In genomic region chr12:45203767-45204166, GRCh38 we compare ENCODE assay signal across 18 cellular contexts. TPM values are rescaled to one million over a fixed set of nuclear protein-coding genes. Genes with fewer than 3 reads are reported as not detected.
A peak's percentile ranks its signal among the peaks of the same experiment; 100 is the strongest.
DNase-seq lines count a peak whose midpoint lies in the region; ATAC-seq and TF ChIP-seq lines count a peak whose summit lies in the region.
"Had no signal": no experiment of that assay in that cellular context is flagged by ENCODE, and none has a peak within 500 bp of the region (broad histone marks: within the 10 kb centered on the region; RNA-seq: fewer than 3 reads in every experiment).

No MANE protein-coding gene starts in this region.

- no peaks in the 10 kb centered on the region for H4K20me1 ChIP-seq in hepatocyte (ENCODE audit: insufficient read depth, poor library complexity, severe bottlenecking)
- H4K20me1 ChIP-seq: BLaER1 treated with 17β-estradiol and CSF1 and Interleukin-3, amounts not matched to agents 10 nM and 100 nM had no signal

- H3K27me3 ChIP-seq in adipocyte (replicated peaks; ENCODE audit: control insufficient read depth, insufficient read depth, low read length) (no peaks in the 10 kb centered on the region), hepatocyte (no peaks in the 10 kb centered on the region), right lobe of liver (no peaks in the 10 kb centered on the region)
- H3K27me3 ChIP-seq: BLaER1 treated with 17β-estradiol and CSF1 and Interleukin-3, amounts not matched to agents 10 nM and 100 nM had no signal

- H3K4me1 ChIP-seq in adipocyte (ENCODE audit: control insufficient read depth, insufficient read depth, low read length) (peaks cover 55% of the 10 kb centered on the region), hepatocyte (ENCODE audit: insufficient read depth) (no peaks in the 10 kb centered on the region), right lobe of liver (peaks cover 0 to 54% (median 18%) of the 10 kb centered on the region in 4 donors)

- H3K27me3 Mint-ChIP-seq in activated naive CD8-positive, alpha-beta T cell treated with anti-CD3 and anti-CD28 coated beads for 36 hours, result no peaks in the 10 kb centered on the region
- H3K27me3 Mint-ChIP-seq: B cell; CD4-positive, CD25-positive, alpha-beta regulatory T cell; CD8-positive, alpha-beta memory T cell; IgD-negative memory B cell had no signal

- no peaks in the 10 kb centered on the region for H3K9me2 ChIP-seq in hepatocyte (replicated peaks; ENCODE audit: insufficient read depth)

- no peaks in the 10 kb centered on the region for H3K9me3 Mint-ChIP-seq in activated naive CD8-positive, alpha-beta T cell treated with anti-CD3 and anti-CD28 coated beads for 36 hours
- H3K9me3 Mint-ChIP-seq: CD4-positive, CD25-positive, alpha-beta regulatory T cell; CD8-positive, alpha-beta memory T cell; GM23338; IgD-negative memory B cell had no signal

- H2AFZ ChIP-seq in hepatocyte, result no peak overlapping the region
- H2AFZ ChIP-seq: GM23338 had no signal

- TF ChIP-seq POLR2A in right lobe of liver (IDR thresholded peaks at IDR 0.05), result no peak

- no peaks in the 10 kb centered on the region for H3K36me3 ChIP-seq in adipocyte (ENCODE audit: control insufficient read depth, insufficient read depth, low read length, severe bottlenecking)
- no peaks in the 10 kb centered on the region for H3K36me3 ChIP-seq in hepatocyte (replicated peaks; ENCODE audit: insufficient read depth, low read depth)
- H3K36me3 ChIP-seq in right lobe of liver, result no peaks in the 10 kb centered on the region
- H3K36me3 ChIP-seq: BLaER1 treated with 17β-estradiol and CSF1 and Interleukin-3, amounts not matched to agents 10 nM and 100 nM had no signal

- H3K4me1 Mint-ChIP-seq in activated naive CD8-positive, alpha-beta T cell treated with anti-CD3 and anti-CD28 coated beads for 36 hours, result peaks cover 31% of the 10 kb centered on the region
- H3K4me1 Mint-ChIP-seq: GM23338 had no signal

- no peak overlapping the region for H3K4me2 ChIP-seq in hepatocyte
- H3K4me2 ChIP-seq: BLaER1 treated with 17β-estradiol and CSF1 and Interleukin-3, amounts not matched to agents 10 nM and 100 nM; GM23338 had no signal

- TF ChIP-seq CTCF in hepatocyte (IDR thresholded peaks at IDR 0.05; ENCODE audit: poor library complexity) (no peak), right lobe of liver (IDR thresholded peaks at IDR 0.05) (no peak)

- H3K9me3 ChIP-seq in adipocyte (ENCODE audit: control insufficient read depth, low read length) (no peaks in the 10 kb centered on the region), hepatocyte (ENCODE audit: low read depth) (no peaks in the 10 kb centered on the region), right lobe of liver (no peaks in the 10 kb centered on the region)
- H3K9me3 ChIP-seq: BLaER1 treated with 17β-estradiol and CSF1 and Interleukin-3, amounts not matched to agents 10 nM and 100 nM had no signal

- H3K4me3 Mint-ChIP-seq in activated naive CD8-positive, alpha-beta T cell treated with anti-CD3 and anti-CD28 coated beads for 36 hours, result no peak overlapping the region
- H3K4me3 Mint-ChIP-seq: B cell; CD4-positive, CD25-positive, alpha-beta regulatory T cell; CD8-positive, alpha-beta memory T cell; GM23338; IgD-negative memory B cell had no signal

- intact Hi-C loops in right lobe of liver (cut with DNase I), result no loop called here

- no peak overlapping the region for H3K27ac Mint-ChIP-seq in activated naive CD8-positive, alpha-beta T cell treated with anti-CD3 and anti-CD28 coated beads for 36 hours
- H3K27ac Mint-ChIP-seq: B cell; CD8-positive, alpha-beta memory T cell; GM23338; IgD-negative memory B cell had no signal

- peak; percentile 68 to 74 (median 72) for ATAC-seq in right lobe of liver
- ATAC-seq: GM23338 had no signal

- no peak for DNase-seq in adipocyte (ENCODE audit: low read depth)
- DNase-seq in hepatocyte (ENCODE audit: low spot score), result no peak
- DNase-seq in right lobe of liver, result no peak
- DNase-seq in stimulated activated CD4-positive, alpha-beta T cell treated with anti-CD3 and anti-CD28 coated beads, Interleukin-1b, Interleukin-23, amount 100 ng/mL, for 48 hours, result no peak
- DNase-seq in central memory CD4-positive, alpha-beta T cell, result no peak
- DNase-seq in activated naive CD8-positive, alpha-beta T cell treated with anti-CD3 and anti-CD28 coated beads for 36 hours, result no peak
- DNase-seq: CD4-positive, CD25-positive, alpha-beta regulatory T cell; CD8-positive, alpha-beta memory T cell; COR-L47; DMS 273 treated with DMSO at 0.1 percent for 48 hours; DMS53; DND-41; EL; HCEC 1CT had no signal

- peak overlapping the region; percentile 45 for H3K9ac ChIP-seq in adipocyte (ENCODE audit: low read length)
- H3K9ac ChIP-seq: BLaER1 treated with 17β-estradiol and CSF1 and Interleukin-3, amounts not matched to agents 10 nM and 100 nM had no signal

- H3K4me3 ChIP-seq in adipocyte (ENCODE audit: low read length), result no peak overlapping the region
- H3K4me3 ChIP-seq in hepatocyte, result no peak overlapping the region
- no peak overlapping the region for H3K4me3 ChIP-seq in right lobe of liver
- H3K4me3 ChIP-seq: BLaER1 treated with 17β-estradiol and CSF1 and Interleukin-3, amounts not matched to agents 10 nM and 100 nM; GM23338 had no signal

- 96% methylated on average over 1 of the region's 1 CpG for WGBS in hepatocyte (ENCODE audit: low lambda C conversion rate, missing lambda C conversion rate)
- WGBS in right lobe of liver (ENCODE audit: insufficient coverage, low coverage, low lambda C conversion rate, missing lambda C conversion rate), result 47% methylated on average over 1 of the region's 1 CpG

- H3K27ac ChIP-seq in hepatocyte (peak overlapping the region; percentile 6), right lobe of liver (peak overlapping the region in 2 of 3 donors; percentile 52 to 58)
- H3K27ac ChIP-seq: BLaER1 treated with 17β-estradiol and CSF1 and Interleukin-3, amounts not matched to agents 10 nM and 100 nM had no signal

- no peaks in the 10 kb centered on the region for H3K36me3 Mint-ChIP-seq in activated naive CD8-positive, alpha-beta T cell treated with anti-CD3 and anti-CD28 coated beads for 36 hours
- H3K36me3 Mint-ChIP-seq: CD4-positive, CD25-positive, alpha-beta regulatory T cell; CD8-positive, alpha-beta memory T cell had no signal

- H3K79me2 ChIP-seq in hepatocyte, result peaks cover 4% of the 10 kb centered on the region

RNA-seq across cellular contexts. Expression of gene ANO6, which starts 12.1 kb away (rescaled TPM):
- total RNA-seq in hepatocyte (80.0 and 82.2 TPM in 2 replicates), right lobe of liver (10 to 100 TPM; 41.8 to 78.5 (median 48.9) TPM)
- 45.7 and 50.4 TPM in 2 replicates for polyA plus RNA-seq in hepatocyte
- 10 to 100 TPM; 12.1 to 12.6 TPM for total RNA-seq in activated naive CD8-positive, alpha-beta T cell treated with anti-CD3 and anti-CD28 coated beads for 36 hours
